In the genomic region with DNA sequence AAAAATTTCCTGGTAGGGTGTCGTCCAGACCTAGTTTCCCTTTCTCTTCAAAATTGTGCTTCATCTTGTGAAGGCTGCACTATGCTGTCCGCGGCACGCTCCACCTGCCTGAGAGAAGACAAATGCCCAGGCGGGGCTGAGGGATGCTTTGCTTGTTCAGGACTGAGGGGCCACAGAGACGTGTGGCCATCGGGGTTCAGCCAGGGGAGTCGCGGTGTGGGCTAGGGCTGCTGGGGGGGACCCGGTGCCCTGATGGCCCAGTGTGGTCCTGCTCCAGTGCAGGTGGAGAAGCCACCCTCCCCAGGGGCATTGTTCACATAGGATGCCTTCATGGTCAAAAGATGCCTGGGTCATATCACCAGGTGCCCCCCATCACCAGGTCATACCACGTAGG, we compare ENCODE assay signal across 13 cellular contexts.
DNase-seq lines count a peak whose midpoint lies in the region; ATAC-seq and TF ChIP-seq lines count a peak whose summit lies in the region.
"Had no signal": no experiment of that assay in that cellular context is flagged by ENCODE, and none has a peak within 500 bp of the region (broad histone marks: within the 10 kb centered on the region; RNA-seq: fewer than 3 reads in every experiment).

No MANE protein-coding gene starts in this region.

- TF ChIP-seq CTCF in C4-2B (conservative IDR thresholded peaks at IDR 0.05) (no peak), Panc1 (IDR thresholded peaks at IDR 0.05) (no peak), mucosa of descending colon (IDR thresholded peaks at IDR 0.05) (no peak)

- DNase-seq in Panc1 (ENCODE audit: low read depth, low spot score) (no peak), mesenteric fat pad (ENCODE audit: low spot score) (peak; percentile 82), sciatic nerve (ENCODE audit: low spot score) (peak; percentile 31), NCI-H1930 (lab: John Stamatoyannopoulos, UW) (no peak), mucosa of descending colon (no peak), Ammon's horn (ENCODE audit: low spot score) (no peak)
- DNase-seq: CD8-positive, alpha-beta memory T cell; DMS53; H7 had no signal

- H3K4me3 ChIP-seq in Panc1 (ENCODE audit: low read depth in 2 of 2, low read length in 2 of 2) (no peak overlapping the region), mucosa of descending colon (no peak overlapping the region)
- H3K4me3 ChIP-seq: GM23338 had no signal

- POLR2A ChIA-PET in Panc1 (lab: Charles Lee), result no interaction called here

- H3K9me3 ChIP-seq in Panc1 (ENCODE audit: control insufficient read depth, insufficient read depth, low read depth, low read length) (no peaks in the 10 kb centered on the region), mucosa of descending colon (no peaks in the 10 kb centered on the region)
- H3K9me3 ChIP-seq: Caco-2 had no signal

- no peak for ATAC-seq in Panc1
- no peak for ATAC-seq in sciatic nerve
- ATAC-seq in HG02798 (IDR thresholded peaks at IDR 0.05; ENCODE audit: poor library complexity, unreplicated experiment), result no peak
- no peak for ATAC-seq in mucosa of descending colon
- ATAC-seq: GM23338 had no signal

- CTCF ChIA-PET in Panc1 (lab: Charles Lee), result no interaction called here

- no peaks in the 10 kb centered on the region for H3K27me3 ChIP-seq in Panc1 (ENCODE audit: control insufficient read depth, insufficient read depth, low read length)

- in situ Hi-C loops in Panc1 (cut with HindIII; ENCODE audit: low pct_unique_long_range_greater_than_20kb, low sequenced_read_pairs), result no loop called here

- peak overlapping the region; percentile 68; the same call in 1 of the 2 replicates for H3K27ac ChIP-seq in C4-2B
- peak overlapping the region; percentile 70 for H3K27ac ChIP-seq in Panc1 (ENCODE audit: low read length)

- no TSS peak for BruUV-seq in Panc1 (replicated peaks; lab: Mats Ljungman, UMichigan)

- H3K4me1 ChIP-seq in Panc1 (ENCODE audit: control insufficient read depth, insufficient read depth, low read length), result peaks cover 27% of the 10 kb centered on the region
- peaks cover 11% of the 10 kb centered on the region for H3K4me1 ChIP-seq in mucosa of descending colon (ENCODE audit: low read depth)

- intact Hi-C loops in Panc1 (cut with micrococcal nuclease; ENCODE audit: unreplicated experiment) (no loop called here), sciatic nerve (cut with DNase I) (no loop called here), mucosa of descending colon (cut with DNase I, micrococcal nuclease) (no loop called here)

- no peaks in the 10 kb centered on the region for H3K36me3 ChIP-seq in Panc1 (ENCODE audit: control insufficient read depth, insufficient read depth, low read length)
- H3K36me3 ChIP-seq in mucosa of descending colon (ENCODE audit: low read depth), result no peaks in the 10 kb centered on the region

Comparison
In these comparisons a context has a peak if more than half of its experiments do, and no peak if none do; other contexts are left out.
1. DNase-seq: peak in mesenteric fat pad (single experiment) and sciatic nerve (single experiment); none in Panc1 (single experiment), NCI-H1930 (0 of 2), mucosa of descending colon (0 of 3) and Ammon's horn (single experiment).